In genomic region chr18:7958897-7959146, GRCh38 we compare ENCODE assay signal across 15 cellular contexts.
DNase-seq lines count a peak whose midpoint lies in the region; ATAC-seq and TF ChIP-seq lines count a peak whose summit lies in the region.
"Had no signal": no experiment of that assay in that cellular context is flagged by ENCODE, and none has a peak within 500 bp of the region (broad histone marks: within the 10 kb centered on the region; RNA-seq: fewer than 3 reads in every experiment).

No MANE protein-coding gene starts in this region.

- H3K9me3 Mint-ChIP-seq in activated CD4-positive, alpha-beta T cell treated with anti-CD3 and anti-CD28 coated beads, Interleukin-2, amount 10 ng/mL, durations not matched to agents 7 days and 5 days: no peaks in the 10 kb centered on the region
- no peaks in the 10 kb centered on the region for H3K9me3 Mint-ChIP-seq in osteocyte (ENCODE audit: unreplicated experiment)

- H3K27me3 Mint-ChIP-seq in activated CD4-positive, alpha-beta T cell treated with anti-CD3 and anti-CD28 coated beads, Interleukin-2, amount 10 ng/mL, durations not matched to agents 7 days and 5 days: no peaks in the 10 kb centered on the region
- H3K27me3 Mint-ChIP-seq in osteocyte (ENCODE audit: unreplicated experiment): no peaks in the 10 kb centered on the region
- H3K27me3 Mint-ChIP-seq: progenitor cell of endocrine pancreas had no signal

- no peak for DNase-seq in activated CD4-positive, alpha-beta T cell treated with anti-CD3 and anti-CD28 coated beads, Interleukin-2, amount 10 ng/mL, durations not matched to agents 7 days and 5 days
- no peak for DNase-seq in activated CD4-positive, alpha-beta T cell treated with anti-CD3 and anti-CD28 coated beads for 4 hours
- DNase-seq in adipocyte (ENCODE audit: low read depth) (no peak), osteocyte (ENCODE audit: extremely low spot score, unreplicated experiment) (no peak), NCI-H345 treated with DMSO at 0.1 percent for 48 hours (lab: John Stamatoyannopoulos, UW; ENCODE audit: unreplicated experiment) (no peak)
- DNase-seq in stimulated activated CD4-positive, alpha-beta T cell treated with anti-CD3 and anti-CD28 coated beads, Interleukin-4, amount 100 ng/mL, for 4 hours: no peak
- DNase-seq: DND-41, gastrocnemius medialis, midbrain, trophoblast cell had no signal

- peak overlapping the region; percentile 52 for H3K4me3 Mint-ChIP-seq in activated CD4-positive, alpha-beta T cell treated with anti-CD3 and anti-CD28 coated beads, Interleukin-2, amount 10 ng/mL, durations not matched to agents 7 days and 5 days
- H3K4me3 Mint-ChIP-seq in osteocyte (ENCODE audit: unreplicated experiment): peak overlapping the region; percentile 73

- no peak for TF ChIP-seq CTCF in osteocyte (IDR thresholded peaks at IDR 0.05)

- no peaks in the 10 kb centered on the region for H3K9me3 ChIP-seq in adipocyte (ENCODE audit: control insufficient read depth, low read length)
- H3K9me3 ChIP-seq: gastrocnemius medialis had no signal

- peak overlapping the region; percentile 36 for H3K9ac ChIP-seq in adipocyte (ENCODE audit: low read length)

- H3K4me1 ChIP-seq in adipocyte (ENCODE audit: control insufficient read depth, insufficient read depth, low read length): peaks cover 23% of the 10 kb centered on the region

- H3K4me3 ChIP-seq in adipocyte (ENCODE audit: low read length): peak overlapping the region; percentile 54
- H3K4me3 ChIP-seq: gastrocnemius medialis, K562 had no signal

- POLR2A ChIA-PET in activated CD4-positive, alpha-beta T cell treated with anti-CD3 and anti-CD28 coated beads, Interleukin-2, amount 10 ng/mL, durations not matched to agents 7 days and 5 days (lab: Charles Lee): no interaction called here

- H3K36me3 ChIP-seq in adipocyte (ENCODE audit: control insufficient read depth, insufficient read depth, low read length, severe bottlenecking): peaks cover 10% of the 10 kb centered on the region
- H3K36me3 ChIP-seq: gastrocnemius medialis had no signal

- H3K27me3 ChIP-seq in adipocyte (replicated peaks; ENCODE audit: control insufficient read depth, insufficient read depth, low read length): no peaks in the 10 kb centered on the region
- H3K27me3 ChIP-seq: gastrocnemius medialis had no signal

- CTCF ChIA-PET in activated CD4-positive, alpha-beta T cell treated with anti-CD3 and anti-CD28 coated beads, Interleukin-2, amount 10 ng/mL, durations not matched to agents 7 days and 5 days (lab: Charles Lee): no interaction called here

- H3K36me3 Mint-ChIP-seq in activated CD4-positive, alpha-beta T cell treated with anti-CD3 and anti-CD28 coated beads, Interleukin-2, amount 10 ng/mL, durations not matched to agents 7 days and 5 days (ENCODE audit: low read depth): peaks cover 1% of the 10 kb centered on the region
- peaks cover 8% of the 10 kb centered on the region for H3K36me3 Mint-ChIP-seq in osteocyte (ENCODE audit: unreplicated experiment)
- H3K36me3 Mint-ChIP-seq: immature natural killer cell had no signal

- H3K4me1 Mint-ChIP-seq in activated CD4-positive, alpha-beta T cell treated with anti-CD3 and anti-CD28 coated beads, Interleukin-2, amount 10 ng/mL, durations not matched to agents 7 days and 5 days: peaks cover 31% of the 10 kb centered on the region
- peaks cover 57% of the 10 kb centered on the region for H3K4me1 Mint-ChIP-seq in osteocyte (ENCODE audit: unreplicated experiment)

- ATAC-seq in HG02610 (IDR thresholded peaks at IDR 0.05; ENCODE audit: unreplicated experiment): peak; percentile 17
- no peak for ATAC-seq in HG03135 (IDR thresholded peaks at IDR 0.05; ENCODE audit: unreplicated experiment)
- ATAC-seq: gastrocnemius medialis, K562 had no signal

- peak overlapping the region; percentile 92 for H3K27ac Mint-ChIP-seq in activated CD4-positive, alpha-beta T cell treated with anti-CD3 and anti-CD28 coated beads, Interleukin-2, amount 10 ng/mL, durations not matched to agents 7 days and 5 days
- H3K27ac Mint-ChIP-seq in osteocyte (ENCODE audit: unreplicated experiment): peak overlapping the region; percentile 90
- H3K27ac Mint-ChIP-seq: progenitor cell of endocrine pancreas had no signal
